10 cellular contexts compared by ENCODE assay signal in the genomic region with DNA sequence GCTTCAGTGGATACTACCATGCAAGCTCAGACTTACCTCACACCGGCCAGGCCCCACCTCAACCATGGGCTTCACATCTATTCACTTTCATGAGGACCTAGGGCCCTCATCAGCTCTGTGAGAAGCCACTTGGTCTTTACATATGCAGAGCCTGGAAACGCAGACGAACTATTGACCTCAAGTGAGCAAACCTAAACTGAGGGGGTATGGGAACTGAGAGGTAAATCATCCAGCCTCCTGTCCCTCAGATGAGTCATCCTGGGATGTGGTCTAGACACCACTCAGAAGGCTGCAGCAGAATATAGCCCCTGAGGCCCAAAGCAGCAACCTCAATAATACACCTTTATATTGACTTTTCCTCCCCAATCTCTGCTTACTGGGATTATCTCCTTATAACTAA.
DNase-seq lines count a peak whose midpoint lies in the region; ATAC-seq, FAIRE-seq and TF ChIP-seq lines count a peak whose summit lies in the region.
"Had no signal": no experiment of that assay in that cellular context is flagged by ENCODE, and none has a peak within 500 bp of the region (broad histone marks: within the 10 kb centered on the region; RNA-seq: fewer than 3 reads in every experiment).

No MANE protein-coding gene starts in this region.

- TF ChIP-seq EP300 in HepG2 (IDR thresholded peaks at IDR 0.05; ENCODE audit: low read depth in 2 of 2, low read length in 2 of 2) (no peak), HepG2 (CRISPR knock-in tag; IDR thresholded peaks at IDR 0.05; ENCODE audit: borderline replicate concordance) (no peak)

- 80 to 94% methylated on average over 1 to 2 of the region's 3 CpGs for WGBS in esophagus squamous epithelium, 2 donors
- 23% methylated on average over 3 of the region's 3 CpGs for WGBS in HepG2 (ENCODE audit: low lambda C conversion rate)

- TF ChIP-seq RAD21 in HepG2 (CRISPR knock-in tag; IDR thresholded peaks at IDR 0.05): no peak

- in situ Hi-C loops in HepG2 (cut with HindIII; ENCODE audit: extremely low pct_ligation_motif_present, low pct_unique_long_range_greater_than_20kb): no loop called here

- no peaks in the 10 kb centered on the region for H3K36me3 ChIP-seq in esophagus squamous epithelium
- H3K36me3 ChIP-seq in HepG2 (replicated peaks in 1 of 2; ENCODE audit: control insufficient read depth in 1 of 2, insufficient read depth in 2 of 2, low read length in 2 of 2): no peaks in the 10 kb centered on the region
- H3K36me3 ChIP-seq: suprapubic skin had no signal

- TF ChIP-seq POLR2A in esophagus squamous epithelium (IDR thresholded peaks at IDR 0.05): no peak
- no peak for TF ChIP-seq POLR2A in HepG2 (IDR thresholded peaks at IDR 0.05; ENCODE audit: insufficient read depth in 1 of 2, low read depth in 2 of 2, low read length in 2 of 2)

- H4K20me1 ChIP-seq in HepG2 (ENCODE audit: insufficient read depth, low read length): no peaks in the 10 kb centered on the region

- H3K4me1 ChIP-seq in esophagus squamous epithelium (no peaks in the 10 kb centered on the region), HepG2 (ENCODE audit: insufficient read depth, low read length) (no peaks in the 10 kb centered on the region)
- H3K4me1 ChIP-seq: suprapubic skin had no signal

- H3K27me3 ChIP-seq in esophagus squamous epithelium (peaks cover 0 to 8% (median 0%) of the 10 kb centered on the region in 4 donors), HepG2 (ENCODE audit: control insufficient read depth in 1 of 2, insufficient read depth in 2 of 2, low read length in 2 of 2) (no peaks in the 10 kb centered on the region)

- no peak overlapping the region for H2AFZ ChIP-seq in HepG2 (ENCODE audit: low read length)

- H3K27ac ChIP-seq in esophagus squamous epithelium (no peak overlapping the region), HepG2 (ENCODE audit: extremely low read length, insufficient read depth, low read length) (no peak overlapping the region)
- H3K27ac ChIP-seq: suprapubic skin had no signal

- POLR2A ChIA-PET in HepG2 (lab: Yijun Ruan, JAX): no interaction called here

- intact Hi-C loops in esophagus squamous epithelium (cut with DNase I) (no loop called here), HepG2 (cut with micrococcal nuclease; ENCODE audit: unreplicated experiment) (no loop called here)

- no peak for TF ChIP-seq CTCF in esophagus squamous epithelium (IDR thresholded peaks at IDR 0.05)
- TF ChIP-seq CTCF in HepG2 (CRISPR knock-in tag; IDR thresholded peaks at IDR 0.05): no peak

- no peak overlapping the region for H3K4me2 ChIP-seq in HepG2 (ENCODE audit: low read depth, low read length)

- DNase-seq in SW480 (ENCODE audit: low spot score): peak; percentile 83
- peak; percentile 38 for DNase-seq in renal cortical epithelial cell (ENCODE audit: low read depth)
- DNase-seq in esophagus squamous epithelium (lab: John Stamatoyannopoulos, UW): no peak
- no peak for DNase-seq in HepG2 (ENCODE audit: low spot score)
- no peak for DNase-seq in activated CD4-positive, alpha-beta T cell treated with anti-CD3 and anti-CD28 coated beads for 48 hours
- DNase-seq: C1 segment of cervical spinal cord, NCI-H187 had no signal

- H3K9ac ChIP-seq in HepG2 (ENCODE audit: insufficient read depth, low read depth, low read length): no peak overlapping the region

- H3K9me3 ChIP-seq in esophagus squamous epithelium: no peaks in the 10 kb centered on the region
- no peaks in the 10 kb centered on the region for H3K9me3 ChIP-seq in HepG2 (ENCODE audit: low read length)
- H3K9me3 ChIP-seq: suprapubic skin had no signal

- CTCF ChIA-PET in HepG2 (lab: Yijun Ruan, JAX; ENCODE audit: low intra/inter-chr PET ratio, low total read pairs): no interaction called here

- H3K4me3 ChIP-seq in esophagus squamous epithelium (no peak overlapping the region), HepG2 (replicated peaks in 1 of 3; ENCODE audit: insufficient read depth in 1 of 3, low read depth in 2 of 3, low read length in 3 of 3) (no peak overlapping the region)
- H3K4me3 ChIP-seq: suprapubic skin had no signal

- no peak for FAIRE-seq in HepG2 (lab: Jason Lieb, UNC)

- ATAC-seq in GM18867 (IDR thresholded peaks at IDR 0.05; ENCODE audit: unreplicated experiment): peak; percentile 71
- ATAC-seq in HG03103 (IDR thresholded peaks at IDR 0.05; ENCODE audit: low read depth, unreplicated experiment): peak; percentile 59
- ATAC-seq in HepG2: no peak

- H3K79me2 ChIP-seq in HepG2 (ENCODE audit: insufficient read depth, low read length): no peaks in the 10 kb centered on the region

- BruUV-seq in HepG2 (replicated peaks; lab: Mats Ljungman, UMichigan): no TSS peak

TF ChIP-seq in HepG2, 621 proteins besides CTCF, POLR2A, EP300 and RAD21:
- TF ChIP-seq SOX6 (IDR thresholded peaks at IDR 0.05) (no peak), SOX6 (CRISPR knock-in tag; IDR thresholded peaks at IDR 0.05) (no peak), ZFAT (CRISPR knock-in tag; conservative IDR thresholded peaks at IDR 0.05) (no peak), NCOA1 (CRISPR knock-in tag; IDR thresholded peaks at IDR 0.05) (no peak), AHR (CRISPR knock-in tag; IDR thresholded peaks at IDR 0.05) (no peak), ZBTB7B (CRISPR knock-in tag; IDR thresholded peaks at IDR 0.05) (no peak), ZNF552 (CRISPR knock-in tag; IDR thresholded peaks at IDR 0.05; ENCODE audit: borderline replicate concordance) (no peak), HNF4G (IDR thresholded peaks at IDR 0.05; ENCODE audit: borderline replicate concordance, low read depth, low read length) (no peak), HNF4G (CRISPR knock-in tag; IDR thresholded peaks at IDR 0.05; ENCODE audit: borderline replicate concordance, low read depth) (no peak), ZNF782 (CRISPR knock-in tag; IDR thresholded peaks at IDR 0.05; ENCODE audit: borderline replicate concordance) (no peak), CHD2 (IDR thresholded peaks at IDR 0.05; ENCODE audit: low read depth, low read length) (no peak), CENPX (CRISPR knock-in tag; IDR thresholded peaks at IDR 0.05) (no peak), BRD4 (CRISPR knock-in tag; IDR thresholded peaks at IDR 0.05) (no peak), ZNF605 (CRISPR knock-in tag; IDR thresholded peaks at IDR 0.05) (no peak), ZBTB7A (CRISPR knock-in tag; IDR thresholded peaks at IDR 0.05) (no peak), HCFC1 (IDR thresholded peaks at IDR 0.05; ENCODE audit: low read depth, low read length) (no peak), ZNF20 (CRISPR knock-in tag; IDR thresholded peaks at IDR 0.05) (no peak), ZNF562 (CRISPR knock-in tag; IDR thresholded peaks at IDR 0.05; ENCODE audit: borderline replicate concordance) (no peak), ZNF24 (IDR thresholded peaks at IDR 0.05) (no peak)
- TF ChIP-seq, protein P1, sequence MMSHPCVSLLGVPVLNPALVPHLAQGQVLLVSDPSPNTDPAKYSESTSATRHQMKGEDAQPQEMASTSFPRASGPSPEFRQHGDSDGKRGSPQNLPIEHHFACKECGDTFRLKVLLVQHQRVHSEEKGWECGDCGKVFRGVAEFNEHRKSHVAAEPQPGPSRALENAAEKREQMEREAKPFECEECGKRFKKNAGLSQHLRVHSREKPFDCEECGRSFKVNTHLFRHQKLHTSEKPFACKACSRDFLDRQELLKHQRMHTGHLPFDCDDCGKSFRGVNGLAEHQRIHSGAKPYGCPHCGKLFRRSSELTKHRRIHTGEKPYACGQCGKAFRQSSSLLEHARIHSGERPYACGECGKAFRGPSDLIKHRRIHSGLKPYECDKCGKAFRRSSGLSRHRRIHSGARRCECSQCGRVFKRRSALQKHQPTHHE (CRISPR knock-in tag; IDR thresholded peaks at IDR 0.05; ENCODE audit: borderline replicate concordance): no peak
- TF ChIP-seq, protein P2, sequence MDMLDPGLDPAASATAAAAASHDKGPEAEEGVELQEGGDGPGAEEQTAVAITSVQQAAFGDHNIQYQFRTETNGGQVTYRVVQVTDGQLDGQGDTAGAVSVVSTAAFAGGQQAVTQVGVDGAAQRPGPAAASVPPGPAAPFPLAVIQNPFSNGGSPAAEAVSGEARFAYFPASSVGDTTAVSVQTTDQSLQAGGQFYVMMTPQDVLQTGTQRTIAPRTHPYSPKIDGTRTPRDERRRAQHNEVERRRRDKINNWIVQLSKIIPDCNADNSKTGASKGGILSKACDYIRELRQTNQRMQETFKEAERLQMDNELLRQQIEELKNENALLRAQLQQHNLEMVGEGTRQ (IDR thresholded peaks at IDR 0.05; ENCODE audit: low read depth, low read length): no peak
- TF ChIP-seq, protein P2 (CRISPR knock-in tag; IDR thresholded peaks at IDR 0.05; ENCODE audit: borderline replicate concordance): no peak

Comparison
In these comparisons a context has a peak if more than half of its experiments do, and no peak if none do; other contexts are left out.
1. DNase-seq: peak in SW480 (single experiment) and renal cortical epithelial cell (single experiment); none in esophagus squamous epithelium (single experiment), HepG2 (single experiment) and activated CD4-positive, alpha-beta T cell treated with anti-CD3 and anti-CD28 coated beads for 48 hours (single experiment).